Comparison of ENCODE assay signal across 8 cellular contexts in genomic region chr12:54282949-54283593, GRCh38. TPM values are rescaled to one million over a fixed set of nuclear protein-coding genes. Genes with fewer than 3 reads are reported as not detected.
DNase-seq lines count a peak whose midpoint lies in the region; TF ChIP-seq lines count a peak whose summit lies in the region.

No MANE protein-coding gene starts in this region.

- peaks cover 3 to 70% of the 10 kb centered on the region in 2 donors for H3K4me1 ChIP-seq in right atrium auricular region

- H3K9me3 ChIP-seq in right atrium auricular region, result no peaks in the 10 kb centered on the region

- H3K9me3 Mint-ChIP-seq in T-helper 1 cell treated with Interleukin-12 subunit alpha and Interleukin-12 subunit beta and Interleukin-4 antibody, amounts not matched to agents 30 μg/mL and 1 μg/mL, for 36 hours, result no peaks in the 10 kb centered on the region
- no peaks in the 10 kb centered on the region for H3K9me3 Mint-ChIP-seq in T-helper 2 cell treated with Interferon-gamma antibody and Interleukin-4, amounts not matched to agents 5 μg/mL and 100 μg/mL, for 36 hours

- peaks cover 56% of the 10 kb centered on the region for H3K4me1 Mint-ChIP-seq in T-helper 1 cell treated with Interleukin-12 subunit alpha and Interleukin-12 subunit beta and Interleukin-4 antibody, amounts not matched to agents 30 μg/mL and 1 μg/mL, for 36 hours (ENCODE audit: low read depth)
- H3K4me1 Mint-ChIP-seq in T-helper 2 cell treated with Interferon-gamma antibody and Interleukin-4, amounts not matched to agents 5 μg/mL and 100 μg/mL, for 36 hours (ENCODE audit: low read depth), result peaks cover 43% of the 10 kb centered on the region

- H3K36me3 Mint-ChIP-seq in T-helper 1 cell treated with Interleukin-12 subunit alpha and Interleukin-12 subunit beta and Interleukin-4 antibody, amounts not matched to agents 30 μg/mL and 1 μg/mL, for 36 hours (ENCODE audit: low read depth), result peaks cover 31% of the 10 kb centered on the region
- peaks cover 7% of the 10 kb centered on the region for H3K36me3 Mint-ChIP-seq in T-helper 2 cell treated with Interferon-gamma antibody and Interleukin-4, amounts not matched to agents 5 μg/mL and 100 μg/mL, for 36 hours (ENCODE audit: low read depth)

- intact Hi-C loops in posterior vena cava (cut with DNase I), result loop anchor here in 1 of 2 donors (2.0 kb wide), 1 partner anchor 48 kb away; no protein-coding TSS in a partner anchor

- no peak overlapping the region for H3K4me3 Mint-ChIP-seq in T-helper 1 cell treated with Interleukin-12 subunit alpha and Interleukin-12 subunit beta and Interleukin-4 antibody, amounts not matched to agents 30 μg/mL and 1 μg/mL, for 36 hours
- H3K4me3 Mint-ChIP-seq in T-helper 2 cell treated with Interferon-gamma antibody and Interleukin-4, amounts not matched to agents 5 μg/mL and 100 μg/mL, for 36 hours, result no peak overlapping the region

- H3K27me3 Mint-ChIP-seq in T-helper 1 cell treated with Interleukin-12 subunit alpha and Interleukin-12 subunit beta and Interleukin-4 antibody, amounts not matched to agents 30 μg/mL and 1 μg/mL, for 36 hours (ENCODE audit: low read depth), result no peaks in the 10 kb centered on the region
- no peaks in the 10 kb centered on the region for H3K27me3 Mint-ChIP-seq in T-helper 2 cell treated with Interferon-gamma antibody and Interleukin-4, amounts not matched to agents 5 μg/mL and 100 μg/mL, for 36 hours (ENCODE audit: low read depth)

- no peaks in the 10 kb centered on the region for H3K27me3 ChIP-seq in right atrium auricular region

- no peak for TF ChIP-seq CTCF in right atrium auricular region (IDR thresholded peaks at IDR 0.05)

- H3K36me3 ChIP-seq in right atrium auricular region, result peaks cover 68% of the 10 kb centered on the region

- H3K27ac Mint-ChIP-seq in T-helper 1 cell treated with Interleukin-12 subunit alpha and Interleukin-12 subunit beta and Interleukin-4 antibody, amounts not matched to agents 30 μg/mL and 1 μg/mL, for 36 hours, result peak overlapping the region; percentile 36
- H3K27ac Mint-ChIP-seq in T-helper 2 cell treated with Interferon-gamma antibody and Interleukin-4, amounts not matched to agents 5 μg/mL and 100 μg/mL, for 36 hours, result peak overlapping the region; percentile 74

- DNase-seq in T-helper 1 cell, result no peak
- peak; percentile 32 for DNase-seq in T-helper 2 cell treated with Interferon-gamma antibody and Interleukin-4, amounts not matched to agents 5 μg/mL and 100 μg/mL, for 36 hours (ENCODE audit: low spot score)
- DNase-seq in right atrium auricular region (ENCODE audit: low spot score), result no peak
- DNase-seq in stimulated activated CD8-positive, alpha-beta memory T cell treated with anti-CD3 and anti-CD28 coated beads, Interleukin-4, amount 100 ng/mL, for 48 hours, result peak; percentile 60
- DNase-seq in inferior parietal cortex (ENCODE audit: extremely low spot score), result no peak
- DNase-seq in DMS114 treated with DMSO at 0.1 percent for 48 hours (lab: John Stamatoyannopoulos, UW; ENCODE audit: unreplicated experiment), result no peak
- DNase-seq in posterior vena cava (ENCODE audit: low spot score), result no peak

- H3K27ac ChIP-seq in right atrium auricular region, result no peak overlapping the region

- peak overlapping the region; percentile 5 to 12 for H3K4me3 ChIP-seq in right atrium auricular region

RNA-seq across cellular contexts. Expression of gene HNRNPA1, which starts 2.5 kb away (rescaled TPM):
- total RNA-seq in right atrium auricular region (100 to 1,000 TPM; 237 to 404 TPM), posterior vena cava (100 to 1,000 TPM; 503 to 615 TPM)

RNA-seq across cellular contexts. Expression of gene CBX5, which starts 3.1 kb away (rescaled TPM):
- total RNA-seq in right atrium auricular region, result 10 to 100 TPM; 33.0 to 33.9 TPM
- 10 to 100 TPM; 46.2 to 56.2 TPM for total RNA-seq in posterior vena cava

RNA-seq across cellular contexts. Expression of gene NFE2, which starts 17.7 kb away (rescaled TPM):
- total RNA-seq in right atrium auricular region (1 to 10 TPM; 1.1 to 2.9 TPM), posterior vena cava (1 to 10 TPM; 1.6 to 3.5 TPM)

RNA-seq across cellular contexts. Expression of gene COPZ1, which starts 41.9 kb away (rescaled TPM):
- total RNA-seq in right atrium auricular region, result 100 to 1,000 TPM in 1 of 2 donors, 10 to 100 TPM in 1; 79.2 to 154 TPM
- total RNA-seq in posterior vena cava, result 10 to 100 TPM; 80.2 to 80.6 TPM

Comparison
In these comparisons a context has a peak if more than half of its experiments do, and no peak if none do; other contexts are left out.
1. DNase-seq: peak in T-helper 2 cell treated with Interferon-gamma antibody and Interleukin-4, amounts not matched to agents 5 μg/mL and 100 μg/mL, for 36 hours (single experiment) and stimulated activated CD8-positive, alpha-beta memory T cell treated with anti-CD3 and anti-CD28 coated beads, Interleukin-4, amount 100 ng/mL, for 48 hours (single experiment); none in T-helper 1 cell (0 of 5), right atrium auricular region (single experiment), inferior parietal cortex (single experiment), DMS114 treated with DMSO at 0.1 percent for 48 hours (single experiment) and posterior vena cava (single experiment).